ENCODE assay signal across 8 cellular contexts in the genomic region with DNA sequence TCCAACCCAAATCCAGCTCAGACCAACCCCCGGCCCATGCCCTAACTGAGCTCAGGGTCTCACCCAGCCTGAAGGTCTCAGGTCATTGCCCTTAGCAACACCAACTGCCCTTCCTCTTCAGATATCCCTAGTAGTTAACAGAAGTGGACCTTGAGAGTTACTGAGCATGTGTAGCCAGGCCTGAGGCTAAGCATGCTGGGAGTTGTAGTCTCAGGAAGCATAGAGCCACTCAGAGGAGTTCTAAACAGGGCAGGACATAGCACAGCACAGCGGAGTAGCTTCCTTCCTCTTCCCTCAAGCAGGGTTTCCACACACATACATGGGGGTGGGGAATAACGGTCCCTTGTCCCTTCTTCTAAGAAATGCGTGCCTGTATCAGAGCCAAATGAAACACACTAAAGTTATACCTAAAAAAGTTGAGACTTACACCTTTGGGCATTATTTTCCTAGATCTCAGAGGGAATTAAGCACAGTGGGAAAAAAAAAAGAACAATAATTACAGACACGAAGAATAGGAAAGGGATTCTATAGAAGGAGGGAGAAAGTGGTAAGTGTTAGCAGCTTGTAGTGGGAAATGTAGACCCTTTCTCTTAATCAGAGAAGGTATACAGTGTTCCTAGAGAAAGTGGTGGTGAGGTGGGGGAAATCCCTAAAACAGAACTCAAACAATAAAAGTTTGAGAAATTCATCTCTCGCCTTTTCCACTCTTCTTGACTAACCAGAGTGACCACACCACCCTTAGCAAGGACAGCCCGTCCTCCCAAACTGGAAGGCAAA. TPM values are rescaled to one million over a fixed set of nuclear protein-coding genes. Genes with fewer than 3 reads are reported as not detected.
A peak's percentile ranks its signal among the peaks of the same experiment; 100 is the strongest.
DNase-seq lines count a peak whose midpoint lies in the region; FAIRE-seq and TF ChIP-seq lines count a peak whose summit lies in the region.

No MANE protein-coding gene starts in this region.

- H3K27me3 ChIP-seq in endothelial cell of umbilical vein (ENCODE audit: control insufficient read depth in 2 of 2, insufficient read depth in 2 of 2, low read length in 2 of 2) (no peaks in the 10 kb centered on the region), stomach smooth muscle (ENCODE audit: control insufficient read depth in 1 of 2, insufficient read depth in 2 of 2, low read length in 2 of 2) (no peaks in the 10 kb centered on the region)

- peak; percentile 99 for FAIRE-seq in endothelial cell of umbilical vein (lab: Jason Lieb, UNC)

- no peak overlapping the region for H2AFZ ChIP-seq in endothelial cell of umbilical vein (ENCODE audit: low read depth, low read length)

- H3K27ac ChIP-seq in endothelial cell of umbilical vein (ENCODE audit: insufficient read depth, low read depth, low read length) (no peak overlapping the region), stomach smooth muscle (ENCODE audit: low read length) (no peak overlapping the region)

- H4K20me1 ChIP-seq in endothelial cell of umbilical vein (replicated peaks; ENCODE audit: control insufficient read depth, extremely low read depth, insufficient read depth, low read length) = peaks cover 7% of the 10 kb centered on the region

- BruUV-seq in endothelial cell of umbilical vein (replicated peaks; lab: Mats Ljungman, UMichigan) = no TSS peak

- H3K4me1 ChIP-seq in endothelial cell of umbilical vein (ENCODE audit: control insufficient read depth, extremely low read depth, insufficient read depth, low read length) = peaks cover 34% of the 10 kb centered on the region
- H3K4me1 ChIP-seq in stomach smooth muscle (ENCODE audit: control insufficient read depth, insufficient read depth, low read length) = peaks cover 52% of the 10 kb centered on the region

- no peaks in the 10 kb centered on the region for H3K9me1 ChIP-seq in endothelial cell of umbilical vein (replicated peaks; ENCODE audit: control insufficient read depth, extremely low read depth, insufficient read depth, low read length)

- POLR2A ChIA-PET in HEK293T (lab: Yijun Ruan, JAX) (interaction anchor here (0.9 to 5.2 kb wide), 2 partner anchors 14 to 75 kb away, joined by 3 to 50 read pairs; partner anchors contain the start of genes RHEBL1 and TUBA1B), endothelial cell of umbilical vein (lab: Charles Lee) (interaction anchor here (0.7 kb wide), 1 partner anchor 16 kb away, joined by 3 read pairs; no protein-coding TSS in a partner anchor)

- peaks cover 22 to 40% of the 10 kb centered on the region in 2 experiments for H3K36me3 ChIP-seq in endothelial cell of umbilical vein (ENCODE audit: control insufficient read depth in 2 of 2, extremely low read depth in 1 of 2, insufficient read depth in 2 of 2, low read length in 2 of 2)
- peaks cover 35 to 37% of the 10 kb centered on the region in 2 donors for H3K36me3 ChIP-seq in stomach smooth muscle (ENCODE audit: control insufficient read depth in 2 of 2, insufficient read depth in 2 of 2, low read length in 2 of 2)

- intact Hi-C loops in endothelial cell of umbilical vein (cut with micrococcal nuclease) = no loop called here

- H3K4me2 ChIP-seq in endothelial cell of umbilical vein (ENCODE audit: insufficient read depth, low read length) = peak overlapping the region; percentile 96

- DNase-seq in NCI-H526 (lab: John Stamatoyannopoulos, UW) = peak; percentile 25 to 44
- DNase-seq in NCI-H526 treated with DMSO at 0.1 percent for 48 hours (lab: John Stamatoyannopoulos, UW) = no peak
- peak; percentile 74 for DNase-seq in HEK293T (ENCODE audit: extremely low spot score)
- peak; percentile 4 for DNase-seq in NCI-H446 treated with DMSO at 0.1 percent for 48 hours (lab: John Stamatoyannopoulos, UW)
- peak; percentile 39 to 55 for DNase-seq in activated CD4-positive, alpha-beta T cell treated with anti-CD3 and anti-CD28 coated beads, Interleukin-2, amount 50 U/mL, for 48 hours
- peak; percentile 87 for DNase-seq in endothelial cell of umbilical vein (ENCODE audit: low read depth, low spot score)
- peak; percentile 73 for DNase-seq in midbrain (lab: John Stamatoyannopoulos, UW)

- dilution Hi-C loops in endothelial cell of umbilical vein (cut with MboI; ENCODE audit: extremely low pct_ligation_motif_present, low sequenced_read_pairs) = no loop called here

- TF ChIP-seq CTCF in endothelial cell of umbilical vein (IDR thresholded peaks at IDR 0.05; ENCODE audit: extremely low read depth in 1 of 2, insufficient read depth in 1 of 2, low read depth in 1 of 2, low read length in 2 of 2) = no peak

- H3K79me2 ChIP-seq in endothelial cell of umbilical vein (ENCODE audit: control insufficient read depth, insufficient read depth, low read length) = peaks cover 88% of the 10 kb centered on the region

- H3K9ac ChIP-seq in endothelial cell of umbilical vein (replicated peaks; ENCODE audit: extremely low read depth, insufficient read depth, low read length) (peak overlapping the region; percentile 8), stomach smooth muscle (ENCODE audit: low read length in 2 of 2) (peak overlapping the region; percentile 88 to 94)

- no peaks in the 10 kb centered on the region for H3K9me3 ChIP-seq in endothelial cell of umbilical vein (replicated peaks; ENCODE audit: control insufficient read depth, insufficient read depth, low read length)
- H3K9me3 ChIP-seq in stomach smooth muscle (ENCODE audit: control insufficient read depth in 2 of 2, low read length in 2 of 2) = no peaks in the 10 kb centered on the region

- H3K4me3 ChIP-seq in endothelial cell of umbilical vein (replicated peaks in 1 of 3; ENCODE audit: insufficient read depth in 1 of 3, low read depth in 1 of 3, low read length in 3 of 3) (peak overlapping the region in 1 of 3 experiments; percentile 77), stomach smooth muscle (ENCODE audit: low read length in 2 of 2) (peak overlapping the region in 1 of 2 donors; percentile 91)

- no peak for TF ChIP-seq POLR2A in endothelial cell of umbilical vein (IDR thresholded peaks at IDR 0.05; ENCODE audit: low read depth, low read length)

- CTCF ChIA-PET in HEK293T (lab: Yijun Ruan, JAX) = interaction anchor here (4.0 kb wide), 1 partner anchor 12 kb away, joined by 19 read pairs; no protein-coding TSS in a partner anchor
- CTCF ChIA-PET in endothelial cell of umbilical vein (lab: Charles Lee) = interaction anchor here (0.8 to 3.1 kb wide), 5 partner anchors 14 to 65 kb away, joined by 3 to 10 read pairs (median 4); partner anchors contain the start of gene RHEBL1

TF ChIP-seq in HEK293T, 16 proteins besides CTCF, POLR2A, EP300 and RAD21:
- TF ChIP-seq ELF4 (IDR thresholded peaks at IDR 0.05) = no peak
TF ChIP-seq in HEK293T: peak in this region for 0.

TF ChIP-seq in endothelial cell of umbilical vein, 7 proteins besides CTCF, POLR2A, EP300 and RAD21 (continues in another document):
- TF ChIP-seq EZH2 (IDR thresholded peaks at IDR 0.05; ENCODE audit: borderline replicate concordance, low read depth, low read length, severe bottlenecking) (no peak), MYC (IDR thresholded peaks at IDR 0.05; ENCODE audit: low read depth, low read length) (no peak)

RNA-seq across cellular contexts. Expression of gene KMT2D, which starts 4.4 kb away (rescaled TPM):
- total RNA-seq in endothelial cell of umbilical vein = 106 and 120 TPM in 2 replicates
- polyA plus RNA-seq in endothelial cell of umbilical vein = 11.5 and 15.1 TPM in 2 replicates
- 23.2 and 26.0 TPM in 2 replicates for polyA plus RNA-seq in endothelial cell of umbilical vein (2011; cell fraction: cytosol; rRNA removed)
- 85.9 and 110 TPM in 2 replicates for polyA plus RNA-seq in endothelial cell of umbilical vein (2011; cell fraction: nucleus; rRNA removed)
- 40.1 and 45.3 TPM in 2 replicates for polyA plus RNA-seq in endothelial cell of umbilical vein (2012)
- 46.9 and 49.0 TPM in 2 replicates for polyA minus RNA-seq in endothelial cell of umbilical vein
- polyA minus RNA-seq in endothelial cell of umbilical vein (2011; cell fraction: cytosol; rRNA and poly(A)+ RNA removed) = 31.9 TPM
- 43.5 and 55.7 TPM in 2 replicates for polyA minus RNA-seq in endothelial cell of umbilical vein (2011; cell fraction: nucleus; rRNA and poly(A)+ RNA removed)

RNA-seq across cellular contexts. Expression of gene RHEBL1, which starts 13.6 kb away (rescaled TPM):
- 2.3 and 2.6 TPM in 2 replicates for total RNA-seq in endothelial cell of umbilical vein
- polyA plus RNA-seq in endothelial cell of umbilical vein = 2.2 and 2.7 TPM in 2 replicates
- 1.7 and 2.1 TPM in 2 replicates for polyA plus RNA-seq in endothelial cell of umbilical vein (2011; cell fraction: cytosol; rRNA removed)
- 1.6 and 2.2 TPM in 2 replicates for polyA plus RNA-seq in endothelial cell of umbilical vein (2011; cell fraction: nucleus; rRNA removed)
- 2.0 and 2.6 TPM in 2 replicates for polyA plus RNA-seq in endothelial cell of umbilical vein (2012)
- 1.5 TPM in 1 of 2 replicates, not detected in the other for polyA minus RNA-seq in endothelial cell of umbilical vein
- 2.7 TPM for polyA minus RNA-seq in endothelial cell of umbilical vein (2011; cell fraction: cytosol; rRNA and poly(A)+ RNA removed)
- 0.63 TPM in 1 of 2 replicates, not detected in the other for polyA minus RNA-seq in endothelial cell of umbilical vein (2011; cell fraction: nucleus; rRNA and poly(A)+ RNA removed)

RNA-seq across cellular contexts. Expression of gene PRKAG1, which starts 37.6 kb away (rescaled TPM):
- 50.0 and 54.9 TPM in 2 replicates for total RNA-seq in endothelial cell of umbilical vein
- 52.1 and 59.5 TPM in 2 replicates for polyA plus RNA-seq in endothelial cell of umbilical vein
- polyA plus RNA-seq in endothelial cell of umbilical vein (2011; cell fraction: cytosol; rRNA removed) = 58.4 and 63.5 TPM in 2 replicates
- 49.4 and 50.8 TPM in 2 replicates for polyA plus RNA-seq in endothelial cell of umbilical vein (2011; cell fraction: nucleus; rRNA removed)
- polyA plus RNA-seq in endothelial cell of umbilical vein (2012) = 49.7 and 56.2 TPM in 2 replicates
- 47.0 and 53.3 TPM in 2 replicates for polyA minus RNA-seq in endothelial cell of umbilical vein
- 40.7 TPM for polyA minus RNA-seq in endothelial cell of umbilical vein (2011; cell fraction: cytosol; rRNA and poly(A)+ RNA removed)
- polyA minus RNA-seq in endothelial cell of umbilical vein (2011; cell fraction: nucleus; rRNA and poly(A)+ RNA removed) = 17.3 and 22.1 TPM in 2 replicates

RNA-seq across cellular contexts. Expression of gene DHH, which starts 38.4 kb away (rescaled TPM):
- total RNA-seq in endothelial cell of umbilical vein = 3.3 and 3.9 TPM in 2 replicates
- 2.9 and 4.2 TPM in 2 replicates for polyA plus RNA-seq in endothelial cell of umbilical vein
- polyA plus RNA-seq in endothelial cell of umbilical vein (2011; cell fraction: cytosol; rRNA removed) = 1.7 and 3.0 TPM in 2 replicates
- polyA plus RNA-seq in endothelial cell of umbilical vein (2011; cell fraction: nucleus; rRNA removed) = 1.4 and 1.8 TPM in 2 replicates
- 1.7 and 2.6 TPM in 2 replicates for polyA plus RNA-seq in endothelial cell of umbilical vein (2012)
- 1.5 and 3.0 TPM in 2 replicates for polyA minus RNA-seq in endothelial cell of umbilical vein
- polyA minus RNA-seq in endothelial cell of umbilical vein (2011; cell fraction: cytosol; rRNA and poly(A)+ RNA removed) = not detected
- 1.3 and 1.5 TPM in 2 replicates for polyA minus RNA-seq in endothelial cell of umbilical vein (2011; cell fraction: nucleus; rRNA and poly(A)+ RNA removed)

RNA-seq across cellular contexts. Expression of gene LMBR1L, which starts 54.5 kb away (rescaled TPM):
- total RNA-seq in endothelial cell of umbilical vein = 92.8 and 106 TPM in 2 replicates
- 78.3 and 99.1 TPM in 2 replicates for polyA plus RNA-seq in endothelial cell of umbilical vein
- polyA plus RNA-seq in endothelial cell of umbilical vein (2011; cell fraction: cytosol; rRNA removed) = 41.6 and 57.0 TPM in 2 replicates
- polyA plus RNA-seq in endothelial cell of umbilical vein (2011; cell fraction: nucleus; rRNA removed) = 340 and 481 TPM in 2 replicates
- polyA plus RNA-seq in endothelial cell of umbilical vein (2012) = 78.3 and 84.6 TPM in 2 replicates
- polyA minus RNA-seq in endothelial cell of umbilical vein = 172 and 185 TPM in 2 replicates
- polyA minus RNA-seq in endothelial cell of umbilical vein (2011; cell fraction: cytosol; rRNA and poly(A)+ RNA removed) = 5.4 TPM
- 110 and 154 TPM in 2 replicates for polyA minus RNA-seq in endothelial cell of umbilical vein (2011; cell fraction: nucleus; rRNA and poly(A)+ RNA removed)
